Comparison of ENCODE assay signal across 15 cellular contexts in the genomic region with DNA sequence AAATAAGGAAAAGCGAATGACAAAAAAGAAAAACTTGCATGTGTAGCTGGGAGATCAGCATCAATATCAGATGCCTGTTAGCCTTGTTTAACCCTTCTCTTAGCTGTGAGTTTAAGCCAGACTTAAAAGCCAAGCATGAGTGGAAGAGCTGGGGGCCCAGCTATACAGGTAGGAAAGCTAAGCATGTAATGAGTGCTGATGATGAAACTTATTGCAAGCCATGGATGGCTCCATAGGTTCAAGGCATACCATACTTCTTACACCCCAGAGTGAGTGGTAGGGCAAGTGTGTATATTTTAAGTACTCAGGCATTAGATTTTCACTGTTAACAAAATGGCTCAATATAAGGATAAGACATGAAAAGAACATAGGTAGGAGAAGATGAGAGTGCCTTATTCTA. TPM values are rescaled to one million over a fixed set of nuclear protein-coding genes. Genes with fewer than 3 reads are reported as not detected.
DNase-seq lines count a peak whose midpoint lies in the region; ATAC-seq and TF ChIP-seq lines count a peak whose summit lies in the region.
"Had no signal": no experiment of that assay in that cellular context is flagged by ENCODE, and none has a peak within 500 bp of the region (broad histone marks: within the 10 kb centered on the region; RNA-seq: fewer than 3 reads in every experiment).

No MANE protein-coding gene starts in this region.

- peaks cover 11% of the 10 kb centered on the region for H3K79me2 ChIP-seq in GM23338 (replicated peaks; ENCODE audit: insufficient read depth)

- no peaks in the 10 kb centered on the region for H3K4me1 ChIP-seq in GM23338 (ENCODE audit: insufficient read depth)
- H3K4me1 ChIP-seq: A549, BE2C had no signal

- H3K36me3 ChIP-seq in GM23338 (ENCODE audit: insufficient read depth) (no peaks in the 10 kb centered on the region; the same call in 1 of the 2 replicates), SK-N-MC (ENCODE audit: insufficient read depth, low read length) (peaks cover 53% of the 10 kb centered on the region)
- H3K36me3 ChIP-seq: BE2C had no signal

- no peaks in the 10 kb centered on the region for H3K9me3 Mint-ChIP-seq in GM23338
- H3K9me3 Mint-ChIP-seq: CD4-positive, alpha-beta memory T cell; IgD-negative memory B cell had no signal

- DNase-seq in GM23338 (ENCODE audit: low spot score), result no peak
- DNase-seq in SK-N-MC (ENCODE audit: low read depth, low spot score), result no peak
- no peak for DNase-seq in epithelial cell of prostate (ENCODE audit: low read depth, low spot score)
- no peak for DNase-seq in T-helper 9 cell
- no peak for DNase-seq in NCI-H2081 (lab: John Stamatoyannopoulos, UW)
- DNase-seq in T-helper 17 cell, result no peak
- DNase-seq: BE2C; CD4-positive, alpha-beta memory T cell; DMS153; DMS79 treated with DMSO at 0.1 percent for 48 hours; EL had no signal

- no peaks in the 10 kb centered on the region for H3K9me3 ChIP-seq in SK-N-MC (ENCODE audit: low read depth, low read length)
- no peaks in the 10 kb centered on the region for H3K9me3 ChIP-seq in T-helper 17 cell (ENCODE audit: control insufficient read depth, low read length, poor library complexity, severe bottlenecking)
- H3K9me3 ChIP-seq: A549, BE2C had no signal

- H3K27ac ChIP-seq in GM23338 (ENCODE audit: low read depth) (no peak overlapping the region), SK-N-MC (0 out of 2 replicates have a peak overlapping the region, but pooled peaks have one; percentile 35), epithelial cell of prostate (peak overlapping the region; percentile 52)
- H3K27ac ChIP-seq: A549, C4-2B had no signal

- H3K36me3 Mint-ChIP-seq in GM23338 (ENCODE audit: low read depth) (peaks cover 25% of the 10 kb centered on the region), T-helper 17 cell (ENCODE audit: low read depth) (peaks cover 2% of the 10 kb centered on the region)
- H3K36me3 Mint-ChIP-seq: CD4-positive, alpha-beta memory T cell had no signal

- H3K4me3 ChIP-seq in GM23338 (no peak overlapping the region), SK-N-MC (no peak overlapping the region)
- H3K4me3 ChIP-seq: A549 had no signal

- H3K4me2 ChIP-seq in GM23338, result no peak overlapping the region
- H3K4me2 ChIP-seq: A549 had no signal

- H3K4me1 Mint-ChIP-seq in GM23338, result no peaks in the 10 kb centered on the region
- peaks cover 10% of the 10 kb centered on the region for H3K4me1 Mint-ChIP-seq in T-helper 17 cell

- H3K4me3 Mint-ChIP-seq in GM23338, result no peak overlapping the region
- H3K4me3 Mint-ChIP-seq in T-helper 17 cell, result no peak overlapping the region
- H3K4me3 Mint-ChIP-seq: CD4-positive, alpha-beta memory T cell; IgD-negative memory B cell had no signal

- H3F3A ChIP-seq in GM23338 (replicated peaks; ENCODE audit: low read depth), result no peaks in the 10 kb centered on the region

- H3K27ac Mint-ChIP-seq in GM23338 (peak overlapping the region; percentile 15; the same call in 1 of the 2 replicates), T-helper 17 cell (no peak overlapping the region)
- H3K27ac Mint-ChIP-seq: CD4-positive, alpha-beta memory T cell; IgD-negative memory B cell had no signal

- ATAC-seq in GM23338 (no peak), HG02588 (IDR thresholded peaks at IDR 0.05; ENCODE audit: unreplicated experiment) (no peak), T-helper 17 cell (no peak)
- ATAC-seq: A549 had no signal

- TF ChIP-seq CTCF in GM23338 (conservative IDR thresholded peaks at IDR 0.05; ENCODE audit: low read depth in 2 of 2), result no peak

- H3K27me3 ChIP-seq in GM23338 (ENCODE audit: insufficient read depth), result no peaks in the 10 kb centered on the region
- H3K27me3 ChIP-seq: BE2C had no signal

- no peaks in the 10 kb centered on the region for H3K9me2 ChIP-seq in GM23338 (ENCODE audit: insufficient read depth)

- no peaks in the 10 kb centered on the region for H4K20me1 ChIP-seq in GM23338 (replicated peaks; ENCODE audit: insufficient read depth)

- no peak overlapping the region for H2AFZ ChIP-seq in GM23338

- H3K27me3 Mint-ChIP-seq in GM23338 (ENCODE audit: insufficient read depth, low read depth, poor library complexity) (no peaks in the 10 kb centered on the region), T-helper 17 cell (no peaks in the 10 kb centered on the region)
- H3K27me3 Mint-ChIP-seq: CD4-positive, alpha-beta memory T cell; IgD-negative memory B cell had no signal

- H3K9ac ChIP-seq in SK-N-MC (ENCODE audit: insufficient read length), result no peak overlapping the region

TF ChIP-seq in GM23338, 12 proteins besides CTCF, POLR2A, EP300 and RAD21 (continues in another document):
- TF ChIP-seq, protein P1, sequence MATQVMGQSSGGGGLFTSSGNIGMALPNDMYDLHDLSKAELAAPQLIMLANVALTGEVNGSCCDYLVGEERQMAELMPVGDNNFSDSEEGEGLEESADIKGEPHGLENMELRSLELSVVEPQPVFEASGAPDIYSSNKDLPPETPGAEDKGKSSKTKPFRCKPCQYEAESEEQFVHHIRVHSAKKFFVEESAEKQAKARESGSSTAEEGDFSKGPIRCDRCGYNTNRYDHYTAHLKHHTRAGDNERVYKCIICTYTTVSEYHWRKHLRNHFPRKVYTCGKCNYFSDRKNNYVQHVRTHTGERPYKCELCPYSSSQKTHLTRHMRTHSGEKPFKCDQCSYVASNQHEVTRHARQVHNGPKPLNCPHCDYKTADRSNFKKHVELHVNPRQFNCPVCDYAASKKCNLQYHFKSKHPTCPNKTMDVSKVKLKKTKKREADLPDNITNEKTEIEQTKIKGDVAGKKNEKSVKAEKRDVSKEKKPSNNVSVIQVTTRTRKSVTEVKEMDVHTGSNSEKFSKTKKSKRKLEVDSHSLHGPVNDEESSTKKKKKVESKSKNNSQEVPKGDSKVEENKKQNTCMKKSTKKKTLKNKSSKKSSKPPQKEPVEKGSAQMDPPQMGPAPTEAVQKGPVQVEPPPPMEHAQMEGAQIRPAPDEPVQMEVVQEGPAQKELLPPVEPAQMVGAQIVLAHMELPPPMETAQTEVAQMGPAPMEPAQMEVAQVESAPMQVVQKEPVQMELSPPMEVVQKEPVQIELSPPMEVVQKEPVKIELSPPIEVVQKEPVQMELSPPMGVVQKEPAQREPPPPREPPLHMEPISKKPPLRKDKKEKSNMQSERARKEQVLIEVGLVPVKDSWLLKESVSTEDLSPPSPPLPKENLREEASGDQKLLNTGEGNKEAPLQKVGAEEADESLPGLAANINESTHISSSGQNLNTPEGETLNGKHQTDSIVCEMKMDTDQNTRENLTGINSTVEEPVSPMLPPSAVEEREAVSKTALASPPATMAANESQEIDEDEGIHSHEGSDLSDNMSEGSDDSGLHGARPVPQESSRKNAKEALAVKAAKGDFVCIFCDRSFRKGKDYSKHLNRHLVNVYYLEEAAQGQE (IDR thresholded peaks at IDR 0.05; ENCODE audit: unreplicated experiment), result no peak
- TF ChIP-seq POLR2AphosphoS5 (IDR thresholded peaks at IDR 0.05; ENCODE audit: low read depth) (no peak), ZNF331 (CRISPR knock-in tag; IDR thresholded peaks at IDR 0.05; ENCODE audit: low read depth) (no peak)

RNA-seq across cellular contexts. Expression of gene RBBP8, which starts 28.0 kb away (rescaled TPM):
- total RNA-seq in GM23338 (2014; rRNA removed; shearing (Covaris generic)), result 49.2 and 53.3 TPM in 2 replicates
- polyA plus RNA-seq in GM23338 (2016; fragmentation: Nextera tagmentation; extraction: Ambion mirVana), result 48.9 and 55.6 TPM in 2 replicates
- 1 to 10 TPM; 3.3 to 3.8 TPM for total RNA-seq in T-helper 17 cell

Comparison
In these comparisons a context has a peak if more than half of its experiments do, and no peak if none do; other contexts are left out.
1. RNA of gene RBBP8, which starts 28.0 kb away (total RNA-seq): 49.2 to 53.3 TPM in GM23338; 3.3 to 3.8 TPM in T-helper 17 cell; every median in the first group is over 10 times any median in the second.